In the genomic region with DNA sequence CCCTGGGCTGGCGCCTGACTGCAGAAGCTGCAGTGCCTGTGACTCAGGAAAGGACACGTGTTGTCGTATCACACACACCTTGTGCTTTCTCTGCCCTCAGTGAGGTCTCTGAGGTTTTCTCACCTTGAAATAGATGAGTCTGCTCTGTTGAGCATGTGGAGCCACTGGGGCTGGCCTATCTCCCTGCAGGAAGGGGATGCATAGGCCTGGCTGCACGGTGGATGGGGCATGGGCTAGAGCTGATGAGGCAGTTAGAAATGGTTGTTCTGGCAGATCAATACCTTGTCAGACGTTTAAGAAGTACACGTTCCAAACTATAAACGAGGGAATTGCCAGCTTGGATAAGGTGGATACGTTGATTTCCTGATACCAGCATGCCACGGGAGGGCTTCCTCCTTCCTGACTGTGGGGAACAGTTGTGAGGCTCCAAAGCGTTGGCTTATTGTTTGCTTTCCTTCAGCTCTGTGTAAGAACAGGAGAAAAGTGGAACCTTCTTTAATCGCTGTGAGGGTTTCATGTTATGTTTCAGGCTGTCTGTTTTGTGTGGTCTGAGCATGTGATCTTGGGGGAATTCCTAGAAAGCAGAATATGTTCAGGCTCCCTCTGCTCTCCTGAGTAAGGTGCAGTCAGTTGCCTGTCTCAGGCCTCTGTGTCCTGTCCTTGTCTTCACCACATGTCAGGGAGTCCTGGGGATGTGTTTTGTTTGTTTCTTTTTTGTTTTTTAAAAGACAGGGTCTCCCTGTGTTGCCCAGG, we compare ENCODE assay signal across 9 cellular contexts. TPM values are rescaled to one million over a fixed set of nuclear protein-coding genes. Genes with fewer than 3 reads are reported as not detected.
DNase-seq lines count a peak whose midpoint lies in the region; ATAC-seq and TF ChIP-seq lines count a peak whose summit lies in the region.
"Had no signal": no experiment of that assay in that cellular context is flagged by ENCODE, and none has a peak within 500 bp of the region (broad histone marks: within the 10 kb centered on the region; RNA-seq: fewer than 3 reads in every experiment).

No MANE protein-coding gene starts in this region.

- H3K36me3 ChIP-seq in right atrium auricular region = peaks cover 25% of the 10 kb centered on the region

- TF ChIP-seq CTCF in right atrium auricular region (IDR thresholded peaks at IDR 0.05) = no peak

- peak overlapping the region; percentile 78 to 83 for H3K4me3 Mint-ChIP-seq in activated T-cell treated with anti-CD3 and anti-CD28 coated beads, Interleukin-2, amount 50 U/mL, for 72 hours

- peaks cover 0 to 7% of the 10 kb centered on the region in 2 donors for H3K4me1 ChIP-seq in right atrium auricular region

- ATAC-seq in GM19023 (IDR thresholded peaks at IDR 0.05; ENCODE audit: unreplicated experiment) = peak; percentile 65
- ATAC-seq in HG03175 (IDR thresholded peaks at IDR 0.05; ENCODE audit: unreplicated experiment) = peak; percentile 76
- peak; percentile 96 to 97 for ATAC-seq in activated T-cell treated with anti-CD3 and anti-CD28 coated beads, Interleukin-2, amount 50 U/mL, for 72 hours (replicated peaks in 1 of 2)

- peak overlapping the region; percentile 83 for H3K27ac Mint-ChIP-seq in activated T-cell treated with anti-CD3 and anti-CD28 coated beads, Interleukin-2, amount 50 U/mL, for 72 hours

- H3K9me3 ChIP-seq in right atrium auricular region = no peaks in the 10 kb centered on the region

- no peak overlapping the region for H3K4me3 ChIP-seq in right atrium auricular region

- H3K4me1 Mint-ChIP-seq in activated T-cell treated with anti-CD3 and anti-CD28 coated beads, Interleukin-2, amount 50 U/mL, for 72 hours (ENCODE audit: low read depth) = peaks cover 33% of the 10 kb centered on the region

- H3K27ac ChIP-seq in right atrium auricular region = no peak overlapping the region

- H3K27me3 Mint-ChIP-seq in activated T-cell treated with anti-CD3 and anti-CD28 coated beads, Interleukin-2, amount 50 U/mL, for 72 hours (ENCODE audit: low read depth) = no peaks in the 10 kb centered on the region

- no peaks in the 10 kb centered on the region for H3K9me3 Mint-ChIP-seq in activated T-cell treated with anti-CD3 and anti-CD28 coated beads, Interleukin-2, amount 50 U/mL, for 72 hours

- H3K27me3 ChIP-seq in right atrium auricular region = no peaks in the 10 kb centered on the region

- peaks cover 7 to 8% of the 10 kb centered on the region in 2 donors for H3K36me3 Mint-ChIP-seq in activated T-cell treated with anti-CD3 and anti-CD28 coated beads, Interleukin-2, amount 50 U/mL, for 72 hours (ENCODE audit: insufficient read depth in 2 of 2)

- peak; percentile 64 to 70 for DNase-seq in activated T-cell treated with anti-CD3 and anti-CD28 coated beads, Interleukin-2, amount 50 U/mL, for 72 hours
- DNase-seq in stimulated activated CD4-positive, alpha-beta T cell treated with anti-CD3 and anti-CD28 coated beads, TNF-alpha, amount 100 ng/mL, for 48 hours (ENCODE audit: low read depth in 3 of 3) = peak in 2 of 3 donors; percentile 21 to 29
- DNase-seq in right atrium auricular region (ENCODE audit: low spot score) = no peak
- no peak for DNase-seq in HuH-7 (ENCODE audit: low spot score)
- DNase-seq in globus pallidus (ENCODE audit: low spot score) = no peak
- DNase-seq in activated CD4-positive, CD25-positive, alpha-beta regulatory T cell (lab: John Stamatoyannopoulos, UW) = no peak
- DNase-seq: left cardiac atrium had no signal

RNA-seq across cellular contexts. Expression of a gene that starts 44.8 kb away (rescaled TPM):
- 10 to 100 TPM; 69.6 to 83.5 TPM for total RNA-seq in activated T-cell treated with anti-CD3 and anti-CD28 coated beads, Interleukin-2, amount 50 U/mL, for 72 hours
- total RNA-seq in right atrium auricular region = 10 to 100 TPM; 31.7 to 40.3 TPM

RNA-seq across cellular contexts. Expression of a gene that starts 45.0 kb away (rescaled TPM):
- 10 to 100 TPM; 37.5 to 39.8 TPM for total RNA-seq in activated T-cell treated with anti-CD3 and anti-CD28 coated beads, Interleukin-2, amount 50 U/mL, for 72 hours
- total RNA-seq in right atrium auricular region = under 1 TPM; 0.31 to 0.74 TPM

Comparison
In these comparisons a context has a peak if more than half of its experiments do, and no peak if none do; other contexts are left out.
1. DNase-seq: peak in activated T-cell treated with anti-CD3 and anti-CD28 coated beads, Interleukin-2, amount 50 U/mL, for 72 hours (2 of 2) and stimulated activated CD4-positive, alpha-beta T cell treated with anti-CD3 and anti-CD28 coated beads, TNF-alpha, amount 100 ng/mL, for 48 hours (2 of 3); none in right atrium auricular region (single experiment), HuH-7 (single experiment), globus pallidus (single experiment) and activated CD4-positive, CD25-positive, alpha-beta regulatory T cell (0 of 4).
2. RNA of a gene that starts 45.0 kb away (total RNA-seq): 37.5 to 39.8 TPM in activated T-cell treated with anti-CD3 and anti-CD28 coated beads, Interleukin-2, amount 50 U/mL, for 72 hours; 0.31 to 0.74 TPM in right atrium auricular region; every median in the first group is over 10 times any median in the second.
3. Peak in every context shown above with its lines, with median percentiles within 50 percentile points of each other: ATAC-seq.